9 cellular contexts compared by ENCODE assay signal in the genomic region with DNA sequence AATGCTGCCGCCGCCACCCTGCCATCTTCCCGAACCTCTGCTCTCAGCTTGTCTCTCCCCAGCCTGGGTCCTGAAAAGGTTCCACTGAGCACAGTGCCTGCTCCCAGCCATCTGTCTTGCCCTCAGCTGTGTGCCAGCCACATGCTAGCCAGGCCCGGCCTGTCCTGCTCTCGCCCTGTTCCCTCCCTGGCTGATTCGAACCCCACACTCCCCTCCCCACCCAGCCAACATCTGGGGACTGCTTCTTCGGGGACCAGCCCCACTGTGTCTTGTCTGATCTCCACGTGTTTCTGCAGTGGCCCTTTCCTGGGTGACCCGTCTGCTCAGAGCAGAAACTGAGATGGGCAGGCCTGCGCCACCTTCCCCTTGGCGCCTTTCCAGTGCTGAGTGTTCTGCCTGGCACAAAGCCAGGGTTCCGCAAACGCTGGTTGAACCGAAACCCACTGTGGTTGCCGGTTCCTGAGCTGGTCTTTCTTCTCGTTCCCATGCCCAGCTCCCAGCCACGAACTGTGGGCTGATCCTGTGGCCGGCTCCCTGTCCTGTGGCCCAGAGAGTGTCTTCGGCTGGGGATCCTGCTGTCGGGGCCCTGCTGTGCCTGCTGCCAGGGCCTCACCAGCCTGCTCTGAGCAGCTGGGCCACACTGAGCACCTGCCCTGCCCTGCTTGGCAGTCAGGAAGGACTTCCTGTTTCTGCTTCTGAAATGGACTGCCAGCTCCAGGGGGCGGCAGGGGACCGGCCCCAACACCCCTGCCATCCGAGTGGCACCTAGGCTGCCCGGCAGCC.
DNase-seq lines count a peak whose midpoint lies in the region; ATAC-seq and TF ChIP-seq lines count a peak whose summit lies in the region.
"Had no signal": no experiment of that assay in that cellular context is flagged by ENCODE, and none has a peak within 500 bp of the region (broad histone marks: within the 10 kb centered on the region; RNA-seq: fewer than 3 reads in every experiment).

No MANE protein-coding gene starts in this region.

- H2BK15ac ChIP-seq in neuronal stem cell (ENCODE audit: low read length), result peak overlapping the region; percentile 95

- H3K9me3 ChIP-seq in neuronal stem cell (replicated peaks in 1 of 2; ENCODE audit: control insufficient read depth in 2 of 2, insufficient read depth in 1 of 2, low read depth in 1 of 2, low read length in 2 of 2), result no peaks in the 10 kb centered on the region

- peak overlapping the region; percentile 77 for H2AK5ac ChIP-seq in neuronal stem cell (ENCODE audit: low read depth, low read length)

- no CpG with 5 or more reads among the region's 24 CpGs for WGBS in neuronal stem cell (ENCODE audit: extremely low coverage in 2 of 2, insufficient read length in 2 of 2, insufficient replicate concordance in 1 of 2), 2 donors

- peaks cover 85% of the 10 kb centered on the region for H3K4me1 Mint-ChIP-seq in stimulated activated naive CD8-positive, alpha-beta T cell treated with anti-CD3 and anti-CD28 coated beads, Interleukin-15, amount 100 ng/mL, for 72 hours
- H3K4me1 Mint-ChIP-seq in endothelial cell (ENCODE audit: unreplicated experiment), result no peaks in the 10 kb centered on the region

- DNase-seq in NCI-H1417 (lab: John Stamatoyannopoulos, UW) (peak; percentile 49 to 95 (median 94)), NCI-H1417 treated with DMSO at 0.1 percent for 48 hours (lab: John Stamatoyannopoulos, UW) (no peak), NCI-H2107 treated with DMSO at 0.1 percent for 48 hours (lab: John Stamatoyannopoulos, UW; ENCODE audit: unreplicated experiment) (peak; percentile 25), dorsolateral prefrontal cortex (peak in 8 of 10 donors; percentile 20 to 72 (median 60)), neuronal stem cell (ENCODE audit: low spot score) (no peak), endothelial cell (ENCODE audit: low spot score) (no peak)
- DNase-seq in activated CD4-positive, alpha-beta T cell treated with anti-CD3 and anti-CD28 coated beads, Interleukin-2, amount 50 U/mL, for 4 hours, result peak; percentile 66 to 69
- DNase-seq in stimulated activated naive CD8-positive, alpha-beta T cell treated with anti-CD3 and anti-CD28 coated beads, Interleukin-15, amount 100 ng/mL, for 72 hours, result peak; percentile 63 to 78

- H3K4ac ChIP-seq in neuronal stem cell (ENCODE audit: low read length), result peak overlapping the region; percentile 57

- H3K4me1 ChIP-seq in neuronal stem cell (ENCODE audit: control insufficient read depth in 2 of 2, insufficient read depth in 1 of 2, low read depth in 1 of 2, low read length in 2 of 2), result peaks cover 0 to 9% of the 10 kb centered on the region in 2 donors

- H3K36me3 Mint-ChIP-seq in endothelial cell (ENCODE audit: low read depth, unreplicated experiment), result peaks cover 3% of the 10 kb centered on the region

- H3K36me3 ChIP-seq in neuronal stem cell (replicated peaks in 1 of 2; ENCODE audit: control insufficient read depth in 2 of 2, insufficient read depth in 2 of 2, low read length in 2 of 2), result no peaks in the 10 kb centered on the region

- intact Hi-C loops in dorsolateral prefrontal cortex (cut with DNase I), result loop anchor here in 1 of 2 donors (5.0 kb wide), 1 partner anchor 47 kb away; no protein-coding TSS in a partner anchor

- no peak overlapping the region for H2BK120ac ChIP-seq in neuronal stem cell (ENCODE audit: low read depth, low read length)

- peak overlapping the region; percentile 92 for H3K18ac ChIP-seq in neuronal stem cell (ENCODE audit: low read length)

- no peaks in the 10 kb centered on the region for H3K9me3 Mint-ChIP-seq in stimulated activated naive CD8-positive, alpha-beta T cell treated with anti-CD3 and anti-CD28 coated beads, Interleukin-15, amount 100 ng/mL, for 72 hours
- no peaks in the 10 kb centered on the region for H3K9me3 Mint-ChIP-seq in endothelial cell (ENCODE audit: unreplicated experiment)

- H2BK12ac ChIP-seq in neuronal stem cell (ENCODE audit: low read length), result peak overlapping the region; percentile 69

- peak overlapping the region; percentile 52 to 77 for H3K4me3 Mint-ChIP-seq in stimulated activated naive CD8-positive, alpha-beta T cell treated with anti-CD3 and anti-CD28 coated beads, Interleukin-15, amount 100 ng/mL, for 72 hours
- H3K4me3 Mint-ChIP-seq in endothelial cell (ENCODE audit: unreplicated experiment), result no peak overlapping the region

- H3K14ac ChIP-seq in neuronal stem cell (ENCODE audit: low read length), result peak overlapping the region; percentile 77

- peak overlapping the region; percentile 92 for H3K23ac ChIP-seq in neuronal stem cell (ENCODE audit: low read depth, low read length, poor library complexity)

- no peak overlapping the region for H4K8ac ChIP-seq in neuronal stem cell (ENCODE audit: low read depth, low read length)

- no peak overlapping the region for H3K4me3 ChIP-seq in dorsolateral prefrontal cortex
- no peak overlapping the region for H3K4me3 ChIP-seq in neuronal stem cell (ENCODE audit: low read length in 2 of 2)

- H3K9ac ChIP-seq in neuronal stem cell (ENCODE audit: low read depth, low read length, poor library complexity), result peak overlapping the region; percentile 50

- no peaks in the 10 kb centered on the region for H3K27me3 ChIP-seq in dorsolateral prefrontal cortex
- peaks cover 0 to 19% (median 0%) of the 10 kb centered on the region in 3 experiments for H3K27me3 ChIP-seq in neuronal stem cell (ENCODE audit: control insufficient read depth in 3 of 3, insufficient read depth in 3 of 3, low read depth in 1 of 3, low read length in 3 of 3)

- peak; percentile 80 for ATAC-seq in stimulated activated naive CD8-positive, alpha-beta T cell treated with anti-CD3 and anti-CD28 coated beads, Interleukin-15, amount 100 ng/mL, for 72 hours

- H3K27ac ChIP-seq in dorsolateral prefrontal cortex (peak overlapping the region in 56 of 59 donors; percentile 6 to 93 (median 62)), neuronal stem cell (replicated peaks; ENCODE audit: low read length) (no peak overlapping the region)
- H3K27ac ChIP-seq: 22Rv1 had no signal

- H4K91ac ChIP-seq in neuronal stem cell (ENCODE audit: low read depth, low read length, poor library complexity), result no peak overlapping the region

- H3K27me3 Mint-ChIP-seq in stimulated activated naive CD8-positive, alpha-beta T cell treated with anti-CD3 and anti-CD28 coated beads, Interleukin-15, amount 100 ng/mL, for 72 hours, result peaks cover 3% of the 10 kb centered on the region
- H3K27me3 Mint-ChIP-seq in endothelial cell (ENCODE audit: unreplicated experiment), result peaks cover 13% of the 10 kb centered on the region

- no peak overlapping the region for H2AFZ ChIP-seq in neuronal stem cell (ENCODE audit: low read length)

- TF ChIP-seq CTCF in dorsolateral prefrontal cortex (IDR thresholded peaks at IDR 0.05 in 54 of 56, conservative IDR thresholded peaks at IDR 0.05 in 2 of 56; ENCODE audit: low read depth in 1 of 56, partially characterized antibody in 56 of 56) (no peak), endothelial cell (IDR thresholded peaks at IDR 0.05; ENCODE audit: unreplicated experiment) (no peak)

- H3K27ac Mint-ChIP-seq in stimulated activated naive CD8-positive, alpha-beta T cell treated with anti-CD3 and anti-CD28 coated beads, Interleukin-15, amount 100 ng/mL, for 72 hours, result peak overlapping the region; percentile 93 to 96
- no peak overlapping the region for H3K27ac Mint-ChIP-seq in endothelial cell (ENCODE audit: unreplicated experiment)

- H3K4me2 ChIP-seq in neuronal stem cell (ENCODE audit: insufficient read depth, low read length, poor library complexity, severe bottlenecking), result no peak overlapping the region

- no peaks in the 10 kb centered on the region for H3K79me1 ChIP-seq in neuronal stem cell (ENCODE audit: low read depth, low read length)

- peak overlapping the region; percentile 77 for H2BK5ac ChIP-seq in neuronal stem cell (ENCODE audit: low read length)

Comparison
In these comparisons a context has a peak if more than half of its experiments do, and no peak if none do; other contexts are left out.
1. DNase-seq: peak in NCI-H1417 (3 of 3), NCI-H2107 treated with DMSO at 0.1 percent for 48 hours (single experiment), activated CD4-positive, alpha-beta T cell treated with anti-CD3 and anti-CD28 coated beads, Interleukin-2, amount 50 U/mL, for 4 hours (2 of 2), dorsolateral prefrontal cortex (8 of 10) and stimulated activated naive CD8-positive, alpha-beta T cell treated with anti-CD3 and anti-CD28 coated beads, Interleukin-15, amount 100 ng/mL, for 72 hours (2 of 2); none in NCI-H1417 treated with DMSO at 0.1 percent for 48 hours (single experiment), neuronal stem cell (single experiment) and endothelial cell (single experiment).